ENCODE assay signal across 20 cellular contexts in the genomic region with DNA sequence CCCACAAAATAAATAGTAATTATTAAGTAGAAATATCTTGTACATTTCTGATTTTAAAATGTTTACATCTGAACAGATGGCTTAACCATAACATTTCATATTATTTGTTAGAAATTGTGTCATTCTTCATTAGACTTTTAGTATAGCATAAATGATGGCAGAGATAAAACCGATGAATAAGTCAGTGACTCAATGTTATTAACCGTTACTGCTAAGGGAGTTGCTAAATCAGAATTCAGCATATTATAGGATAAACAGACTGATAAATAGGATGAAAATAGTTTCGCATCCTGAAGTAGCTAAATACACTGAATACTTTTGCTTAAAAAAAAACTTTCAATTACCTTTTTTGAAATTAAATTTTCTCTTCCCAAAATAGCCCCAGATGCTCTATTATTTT.
"Had no signal": no experiment of that assay in that cellular context is flagged by ENCODE, and none has a peak within 500 bp of the region (broad histone marks: within the 10 kb centered on the region; RNA-seq: fewer than 3 reads in every experiment).

No MANE protein-coding gene starts in this region.

- H3K36me3 Mint-ChIP-seq: T-cell had no signal

- H3K4me1 Mint-ChIP-seq: T-cell had no signal

- DNase-seq: Karpas-422, KG1, MM.1S, NCI-H1092 treated with DMSO at 0.1 percent for 48 hours, NCI-H1436, NCI-H187, NCI-H2029, NCI-H2081 treated with DMSO at 0.1 percent for 48 hours, NCI-H2171, NCI-H226, NCI-H446, NCI-H510A, NCI-H524 treated with DMSO at 0.1 percent for 48 hours, NCI-H69, NCI-H774, RPMI8226, SHP77, SW 1271, T-cell had no signal

- ATAC-seq: T-cell had no signal

- H3K4me3 Mint-ChIP-seq: T-cell had no signal

- FAIRE-seq: RCC 7860 had no signal

- H3K27me3 Mint-ChIP-seq: T-cell had no signal

- H3K27ac Mint-ChIP-seq: T-cell had no signal
